Comparison of ENCODE assay signal across 14 cellular contexts in the genomic region with DNA sequence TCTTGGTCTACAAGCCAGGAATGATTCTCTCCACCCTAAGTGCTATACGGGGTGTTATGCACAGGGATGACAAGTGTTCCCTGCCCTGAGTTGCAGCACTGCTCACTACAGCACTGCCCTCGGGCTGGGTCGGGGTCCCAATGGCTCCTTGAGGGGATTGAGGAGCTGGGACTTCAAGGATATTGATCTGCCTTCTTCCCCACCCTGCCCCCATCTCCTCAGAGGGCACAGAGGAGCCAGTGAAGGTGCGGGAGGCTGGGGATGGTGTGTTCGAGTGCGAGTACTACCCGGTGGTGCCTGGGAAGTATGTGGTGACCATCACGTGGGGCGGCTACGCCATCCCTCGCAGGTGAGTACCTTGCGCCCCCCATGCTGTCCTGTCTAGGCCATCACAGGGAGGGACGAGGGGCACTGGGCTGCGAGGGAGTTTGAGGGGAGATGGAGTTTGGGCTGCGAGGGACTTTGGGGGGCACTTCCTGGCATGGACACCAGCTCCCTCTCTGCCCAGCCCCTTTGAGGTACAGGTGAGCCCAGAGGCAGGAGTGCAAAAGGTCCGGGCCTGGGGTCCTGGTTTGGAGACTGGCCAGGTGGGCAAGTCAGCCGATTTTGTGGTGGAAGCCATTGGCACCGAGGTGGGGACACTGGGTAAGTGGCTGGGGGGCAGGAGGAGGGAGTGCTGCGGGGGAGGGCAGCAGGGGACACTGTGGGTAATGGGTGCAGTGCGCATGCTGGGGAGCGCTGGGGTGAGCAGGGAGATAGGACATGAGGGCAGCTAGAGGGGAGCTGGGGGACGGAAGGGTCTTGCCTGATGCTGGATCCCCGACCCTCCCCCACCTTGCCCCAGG. TPM values are rescaled to one million over a fixed set of nuclear protein-coding genes. Genes with fewer than 3 reads are reported as not detected.
"Had no signal": no experiment of that assay in that cellular context is flagged by ENCODE, and none has a peak within 500 bp of the region (broad histone marks: within the 10 kb centered on the region; RNA-seq: fewer than 3 reads in every experiment).

No MANE protein-coding gene starts in this region.

- H3K4me1 ChIP-seq: thyroid gland, vagina had no signal

- H3K27me3 ChIP-seq: thyroid gland, vagina had no signal

- ATAC-seq: natural killer cell; stimulated activated effector memory CD8-positive, alpha-beta T cell treated with anti-CD3 and anti-CD28 coated beads, Interleukin-12 subunit alpha, Interleukin-12 subunit beta, amount 100 ng/mL, for 72 hours had no signal

- H3K9me3 ChIP-seq: mucosa of descending colon, thyroid gland, vagina had no signal

- H3K36me3 ChIP-seq: thyroid gland had no signal

- H3K4me3 ChIP-seq: coronary artery, mucosa of descending colon, thyroid gland, vagina had no signal

- DNase-seq: activated CD4-positive, alpha-beta T cell treated with anti-CD3 and anti-CD28 coated beads, Interleukin-2, amount 50 U/mL, for 1 hour; activated CD8-positive, alpha-beta memory T cell treated with anti-CD3 and anti-CD28 coated beads for 24 hours; foreskin fibroblast; head of caudate nucleus; mammary epithelial cell; natural killer cell; stimulated activated CD4-positive, alpha-beta T cell treated with anti-CD3 and anti-CD28 coated beads, Interleukin-12 subunit alpha, Interleukin-12 subunit beta, amount 100 ng/mL, for 4 hours; stimulated activated CD4-positive, alpha-beta T cell treated with anti-CD3 and anti-CD28 coated beads, Interleukin-2, amount 100 ng/mL, for 24 hours; thyroid gland had no signal

- H3K27ac ChIP-seq: thyroid gland, vagina had no signal

RNA-seq across cellular contexts. Expression of gene FLNC, which starts 10.3 kb away (rescaled TPM):
- total RNA-seq: activated naive CD8-positive, alpha-beta T cell treated with anti-CD3 and anti-CD28 coated beads, Interleukin-2, amount 10 ng/mL, durations not matched to agents 7 days and 5 days had no signal
